Comparison of ENCODE assay signal across 8 cellular contexts in the genomic region with DNA sequence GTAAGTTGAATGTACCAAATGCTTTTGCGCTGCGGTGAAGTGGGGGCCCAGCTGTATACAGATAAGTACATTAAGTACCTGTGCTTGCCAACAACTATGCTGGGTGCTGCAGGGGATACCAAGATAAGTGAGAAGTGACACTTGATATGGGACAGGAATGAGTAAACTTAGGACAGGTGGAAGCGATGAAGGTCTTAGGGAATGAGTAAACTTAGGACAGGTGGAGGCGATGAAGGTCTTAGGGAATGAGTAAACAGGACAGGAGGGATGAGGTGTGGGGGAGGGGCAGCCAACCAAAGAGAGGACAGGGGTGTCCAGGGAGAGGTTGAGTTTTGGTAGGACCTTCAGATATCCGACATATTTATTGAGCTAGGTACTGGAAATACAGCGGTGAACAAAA. TPM values are rescaled to one million over a fixed set of nuclear protein-coding genes. Genes with fewer than 3 reads are reported as not detected.
DNase-seq lines count a peak whose midpoint lies in the region; ATAC-seq and TF ChIP-seq lines count a peak whose summit lies in the region.

No MANE protein-coding gene starts in this region.

- H3K23ac ChIP-seq in H9 (ENCODE audit: insufficient read length, low read depth, low read length) (no peak overlapping the region), mesendoderm (ENCODE audit: low read length) (no peak overlapping the region)

- H3K18ac ChIP-seq in H9 (ENCODE audit: insufficient read length, low read depth, low read length), result no peak overlapping the region
- no peak overlapping the region for H3K18ac ChIP-seq in mesendoderm (ENCODE audit: low read length)

- H3K56ac ChIP-seq in H9 (ENCODE audit: insufficient read length, low read depth, low read length) (no peak overlapping the region), mesendoderm (ENCODE audit: low read length) (no peak overlapping the region)

- intact Hi-C loops in A673 (cut with micrococcal nuclease; ENCODE audit: unreplicated experiment), result no loop called here

- H3K9ac ChIP-seq in H9 (ENCODE audit: extremely low read depth, insufficient read length, low read length) (peak overlapping the region; percentile 42), mesendoderm (ENCODE audit: low read length) (peak overlapping the region; percentile 98)

- H3K27me3 ChIP-seq in A673 (replicated peaks; ENCODE audit: insufficient read depth, low read depth, low read length, poor library complexity) (no peaks in the 10 kb centered on the region), H9 (ENCODE audit: insufficient read depth, low read length) (no peaks in the 10 kb centered on the region), mesendoderm (ENCODE audit: insufficient read depth, low read length, poor library complexity) (no peaks in the 10 kb centered on the region)

- H3K36me3 ChIP-seq in A673 (ENCODE audit: insufficient read depth, low read length, poor library complexity, severe bottlenecking) (peaks cover 18% of the 10 kb centered on the region), mesendoderm (ENCODE audit: control insufficient read depth, insufficient read depth, low read length) (no peaks in the 10 kb centered on the region)

- H3K9me3 Mint-ChIP-seq in H9, result no peaks in the 10 kb centered on the region; a peak in 1 of 5 replicates

- H3K79me2 ChIP-seq in H9 (ENCODE audit: insufficient read depth, low read length) (peaks cover 37% of the 10 kb centered on the region; the same call in 1 of the 2 replicates), mesendoderm (ENCODE audit: control insufficient read depth, insufficient read depth, low read length) (peaks cover 53% of the 10 kb centered on the region)

- peak overlapping the region; percentile 96 for H3K4me3 ChIP-seq in A673 (ENCODE audit: low read depth, low read length, poor library complexity, severe bottlenecking)
- peak overlapping the region; percentile 98 for H3K4me3 ChIP-seq in astrocyte of the cerebellum (ENCODE audit: low read depth, low read length)
- H3K4me3 ChIP-seq in mesendoderm (ENCODE audit: low read length), result no peak overlapping the region

- no peak overlapping the region for H2BK20ac ChIP-seq in H9 (ENCODE audit: low read depth, low read length, poor library complexity, severe bottlenecking)

- ATAC-seq in GM19023 (IDR thresholded peaks at IDR 0.05; ENCODE audit: unreplicated experiment), result no peak

- H4K91ac ChIP-seq in H9 (ENCODE audit: insufficient read length, low read depth, low read length), result no peak overlapping the region

- H2BK15ac ChIP-seq in H9 (ENCODE audit: low read depth, low read length) (no peak overlapping the region), mesendoderm (replicated peaks; ENCODE audit: low read depth) (no peak overlapping the region)

- WGBS in H9 (ENCODE audit: extremely low coverage, insufficient read length, low lambda C conversion rate), result no CpG with 5 or more reads among the region's 6 CpGs
- no CpG with 5 or more reads among the region's 6 CpGs for WGBS in mesendoderm (ENCODE audit: extremely low coverage, insufficient coverage, low lambda C conversion rate)

- H4K20me1 ChIP-seq in H9 (ENCODE audit: control insufficient read depth, insufficient read depth, insufficient read length), result no peaks in the 10 kb centered on the region

- in situ Hi-C loops in astrocyte of the cerebellum (cut with HindIII; ENCODE audit: low sequenced_read_pairs), result loop anchor here (25.0 kb wide), 1 partner anchor 88 kb away; no protein-coding TSS in a partner anchor

- H3K23me2 ChIP-seq in H9 (ENCODE audit: insufficient read length, low read depth, low read length, poor library complexity, severe bottlenecking), result peaks cover 7% of the 10 kb centered on the region

- POLR2A ChIA-PET in A673 (lab: Charles Lee; ENCODE audit: low non-redundant PET), result no interaction called here

- H3K4ac ChIP-seq in H9 (ENCODE audit: low read depth, low read length) (no peak overlapping the region), mesendoderm (ENCODE audit: low read depth, low read length) (no peak overlapping the region)

- H3K79me1 ChIP-seq in H9 (ENCODE audit: insufficient read depth, low read depth, low read length, poor library complexity, severe bottlenecking), result peaks cover 4% of the 10 kb centered on the region
- peaks cover 26% of the 10 kb centered on the region for H3K79me1 ChIP-seq in mesendoderm (ENCODE audit: low read length)

- H3K4me1 Mint-ChIP-seq in H9, result peaks cover 16 to 19% of the 10 kb centered on the region in 2 experiments

- no peak overlapping the region for H3K14ac ChIP-seq in H9 (ENCODE audit: insufficient read depth, low read length)

- H4K8ac ChIP-seq in H9 (replicated peaks; ENCODE audit: insufficient read length, low read depth, low read length) (no peak overlapping the region), mesendoderm (ENCODE audit: low read depth, low read length) (no peak overlapping the region)

- TSS peak; percentile 65 for BruUV-seq in A673 (replicated peaks; lab: Mats Ljungman, UMichigan)

- H3K4me1 ChIP-seq in A673 (ENCODE audit: insufficient read depth, low read length, poor library complexity, severe bottlenecking) (peaks cover 6% of the 10 kb centered on the region), H9 (ENCODE audit: insufficient read depth, low read length) (peaks cover 5% of the 10 kb centered on the region; the same call in 1 of the 2 replicates), mesendoderm (ENCODE audit: control insufficient read depth, low read depth, low read length) (peaks cover 1% of the 10 kb centered on the region)

- DNase-seq in A673 (ENCODE audit: low spot score) (no peak), H9 (no peak), astrocyte of the cerebellum (ENCODE audit: low read depth) (no peak), mesendoderm (peak; percentile 22), H4 (ENCODE audit: low spot score) (no peak), NCI-H2029 (lab: John Stamatoyannopoulos, UW) (no peak)
- no peak for DNase-seq in stimulated activated CD4-positive, alpha-beta T cell treated with anti-CD3 and anti-CD28 coated beads, Interleukin-4, amount 100 ng/mL, for 1 hour

- CTCF ChIA-PET in A673 (lab: Charles Lee), result no interaction called here

- H2BK5ac ChIP-seq in H9 (ENCODE audit: insufficient read length, low read length) (no peak overlapping the region), mesendoderm (ENCODE audit: low read length) (no peak overlapping the region)

- no peak overlapping the region for H2BK12ac ChIP-seq in H9 (ENCODE audit: insufficient read length, low read depth, low read length)

- H3K27ac ChIP-seq in A673 (ENCODE audit: low read depth, low read length, poor library complexity, severe bottlenecking) (no peak overlapping the region), H9 (ENCODE audit: insufficient read length, low read depth, low read length) (no peak overlapping the region), mesendoderm (ENCODE audit: low read depth, low read length) (no peak overlapping the region)

- H2AK5ac ChIP-seq in H9 (ENCODE audit: insufficient read length, low read length) (no peak overlapping the region), mesendoderm (ENCODE audit: low read length) (no peak overlapping the region)

- no peaks in the 10 kb centered on the region for H3K27me3 Mint-ChIP-seq in H9 (ENCODE audit: low read depth)

- peaks cover 27 to 50% (median 38%) of the 10 kb centered on the region in 3 experiments for H3K36me3 Mint-ChIP-seq in H9 (ENCODE audit: insufficient read depth in 1 of 3, low read depth in 3 of 3)

- H2AFZ ChIP-seq in H9 (ENCODE audit: low read length), result no peak overlapping the region

- H3K4me2 ChIP-seq in H9 (ENCODE audit: insufficient read depth, insufficient read length, low read length) (peak overlapping the region; percentile 81), mesendoderm (ENCODE audit: low read length) (peak overlapping the region; percentile 82)

- H3K4me3 Mint-ChIP-seq in H9, result peak overlapping the region; percentile 89 to 99

- H2BK120ac ChIP-seq in H9 (ENCODE audit: low read depth, low read length, poor library complexity, severe bottlenecking) (no peak overlapping the region), mesendoderm (ENCODE audit: low read depth, low read length) (no peak overlapping the region)

- no peaks in the 10 kb centered on the region for H3K9me3 ChIP-seq in A673 (ENCODE audit: low read depth, low read length, poor library complexity, severe bottlenecking)
- no peaks in the 10 kb centered on the region for H3K9me3 ChIP-seq in H9 (ENCODE audit: control insufficient read depth, low read depth, low read length)

- H4K5ac ChIP-seq in H9 (ENCODE audit: insufficient read length, low read depth, low read length), result no peak overlapping the region
- H4K5ac ChIP-seq in mesendoderm (ENCODE audit: low read length), result no peak overlapping the region

- TF ChIP-seq CTCF in A673 (conservative IDR thresholded peaks at IDR 0.05; ENCODE audit: low read depth, low read length), result no peak
- no peak for TF ChIP-seq CTCF in H9 (conservative IDR thresholded peaks at IDR 0.05)
- TF ChIP-seq CTCF in astrocyte of the cerebellum (IDR thresholded peaks at IDR 0.05; ENCODE audit: low read depth, low read length, missing control alignments), result no peak

- no peak overlapping the region for H3T11ph ChIP-seq in H9 (ENCODE audit: low read length)

- H3K27ac Mint-ChIP-seq in H9, result no peak overlapping the region

RNA-seq across cellular contexts. Expression of gene MDH2, which starts 1.4 kb away (rescaled TPM):
- total RNA-seq in A673 (2021) (316 and 343 TPM in 2 replicates), H9 (2021) (257 and 260 TPM in 2 replicates)
- polyA plus RNA-seq in mesendoderm (2013, experiment 1 of 2), result 265 TPM
- polyA plus RNA-seq in mesendoderm (2013, experiment 2 of 2), result 265 TPM
- 119 and 156 TPM in 2 replicates for total RNA-seq in H4 (2014; rRNA removed; shearing (Covaris generic))

RNA-seq across cellular contexts. Expression of gene STYXL1, which starts 1.5 kb away (rescaled TPM):
- total RNA-seq in A673 (2021) (36.3 and 40.3 TPM in 2 replicates), H9 (2021) (35.1 and 38.7 TPM in 2 replicates)
- 24.9 TPM for polyA plus RNA-seq in mesendoderm (2013, experiment 1 of 2)
- polyA plus RNA-seq in mesendoderm (2013, experiment 2 of 2), result 26.3 TPM
- 137 and 156 TPM in 2 replicates for total RNA-seq in H4 (2014; rRNA removed; shearing (Covaris generic))

RNA-seq across cellular contexts. Expression of gene TMEM120A, which starts 54.9 kb away (rescaled TPM):
- total RNA-seq in A673 (2021) (18.7 and 18.9 TPM in 2 replicates), H9 (2021) (23.2 and 30.0 TPM in 2 replicates)
- 8.8 TPM for polyA plus RNA-seq in mesendoderm (2013, experiment 1 of 2)
- 10.0 TPM for polyA plus RNA-seq in mesendoderm (2013, experiment 2 of 2)
- 26.0 and 28.7 TPM in 2 replicates for total RNA-seq in H4 (2014; rRNA removed; shearing (Covaris generic))
